ENCODE assay signal across 14 cellular contexts in genomic region chr13:93956416-93956815, GRCh38.
DNase-seq lines count a peak whose midpoint lies in the region; ATAC-seq and TF ChIP-seq lines count a peak whose summit lies in the region.
"Had no signal": no experiment of that assay in that cellular context is flagged by ENCODE, and none has a peak within 500 bp of the region (broad histone marks: within the 10 kb centered on the region; RNA-seq: fewer than 3 reads in every experiment).

No MANE protein-coding gene starts in this region.

- no peak for ATAC-seq in GM21390 (IDR thresholded peaks at IDR 0.05; ENCODE audit: unreplicated experiment)

- no peak for TF ChIP-seq CTCF in fibroblast of the aortic adventitia (IDR thresholded peaks at IDR 0.05; ENCODE audit: insufficient read depth, low read length)

- no peak overlapping the region for H3K4me3 ChIP-seq in fibroblast of the aortic adventitia (ENCODE audit: low read depth, low read length)
- H3K4me3 ChIP-seq: SJCRH30 had no signal

- DNase-seq in NCI-H2171 treated with DMSO at 0.1 percent for 48 hours (lab: John Stamatoyannopoulos, UW) (peak; percentile 15), NCI-H2171 (lab: John Stamatoyannopoulos, UW) (no peak), amniotic epithelial cell (ENCODE audit: low read depth) (peak; percentile 71), fibroblast of the aortic adventitia (ENCODE audit: low read depth) (peak; percentile 24), superior temporal gyrus (ENCODE audit: extremely low spot score) (peak; percentile 19), RKO (ENCODE audit: low spot score) (no peak), NCI-H2227 (lab: John Stamatoyannopoulos, UW; ENCODE audit: unreplicated experiment) (no peak)
- DNase-seq: 8988T; Caco-2; CD4-positive, alpha-beta T cell; KG1; NCI-H187 treated with DMSO at 0.1 percent for 48 hours; SJCRH30 had no signal

Comparison
In these comparisons a context has a peak if more than half of its experiments do, and no peak if none do; other contexts are left out.
1. DNase-seq: peak in NCI-H2171 treated with DMSO at 0.1 percent for 48 hours (single experiment), amniotic epithelial cell (single experiment), fibroblast of the aortic adventitia (single experiment) and superior temporal gyrus (single experiment); none in NCI-H2171 (single experiment), RKO (single experiment) and NCI-H2227 (single experiment).